In genomic region chr3:124266517-124266916, GRCh38 we compare ENCODE assay signal across 16 cellular contexts.
DNase-seq lines count a peak whose midpoint lies in the region; ATAC-seq, FAIRE-seq and TF ChIP-seq lines count a peak whose summit lies in the region.
"Had no signal": no experiment of that assay in that cellular context is flagged by ENCODE, and none has a peak within 500 bp of the region (broad histone marks: within the 10 kb centered on the region; RNA-seq: fewer than 3 reads in every experiment).

No MANE protein-coding gene starts in this region.

- no peak overlapping the region for H3K4me3 Mint-ChIP-seq in effector memory CD8-positive, alpha-beta T cell
- H3K4me3 Mint-ChIP-seq: CD4-positive, CD25-positive, alpha-beta regulatory T cell; naive thymus-derived CD8-positive, alpha-beta T cell; stimulated activated effector memory CD8-positive, alpha-beta T cell treated with anti-CD3 and anti-CD28 coated beads, Interleukin-12 subunit alpha, Interleukin-12 subunit beta, amount 100 ng/mL, for 72 hours had no signal

- FAIRE-seq in kidney (lab: Jason Lieb, UNC), result no peak
- FAIRE-seq: GM12878 had no signal

- peak; percentile 89 for DNase-seq in DMS153 treated with DMSO at 0.1 percent for 48 hours (lab: John Stamatoyannopoulos, UW; ENCODE audit: unreplicated experiment)
- peak; percentile 82 for DNase-seq in NCI-H1436 (lab: John Stamatoyannopoulos, UW)
- peak; percentile 94 to 97 for DNase-seq in SJCRH30
- peak; percentile 82 for DNase-seq in kidney
- DNase-seq in HT-29 (ENCODE audit: low spot score), result no peak
- DNase-seq in effector memory CD8-positive, alpha-beta T cell, result no peak
- DNase-seq in GM13977 (ENCODE audit: low spot score), result no peak
- DNase-seq: activated CD4-positive, alpha-beta T cell treated with anti-CD3 and anti-CD28 coated beads, Interleukin-2, amount 50 U/mL, for 1 hour; activated naive CD4-positive, alpha-beta T cell treated with anti-CD3 and anti-CD28 coated beads, Interleukin-2, amount 50 U/mL, for 16 hours; CD4-positive, CD25-positive, alpha-beta regulatory T cell; naive thymus-derived CD8-positive, alpha-beta T cell; stimulated activated CD4-positive, alpha-beta T cell treated with anti-CD3 and anti-CD28 coated beads, Interleukin-15, amount 100 ng/mL, for 24 hours had no signal

- H3K27me3 ChIP-seq in SJCRH30, result no peaks in the 10 kb centered on the region
- H3K27me3 ChIP-seq: SJSA1 had no signal

- H3K4me1 Mint-ChIP-seq in effector memory CD8-positive, alpha-beta T cell (ENCODE audit: low read depth in 2 of 2), result no peaks in the 10 kb centered on the region
- H3K4me1 Mint-ChIP-seq: CD4-positive, CD25-positive, alpha-beta regulatory T cell; naive thymus-derived CD8-positive, alpha-beta T cell; stimulated activated effector memory CD8-positive, alpha-beta T cell treated with anti-CD3 and anti-CD28 coated beads, Interleukin-12 subunit alpha, Interleukin-12 subunit beta, amount 100 ng/mL, for 72 hours had no signal

- no peak for ATAC-seq in esophagus mucosa
- no peak for ATAC-seq in effector memory CD8-positive, alpha-beta T cell (replicated peaks)
- ATAC-seq: GM12878; naive thymus-derived CD8-positive, alpha-beta T cell; stimulated activated effector memory CD8-positive, alpha-beta T cell treated with anti-CD3 and anti-CD28 coated beads, Interleukin-12 subunit alpha, Interleukin-12 subunit beta, amount 100 ng/mL, for 72 hours had no signal

- H3K9me3 ChIP-seq in SJCRH30 (replicated peaks) (no peaks in the 10 kb centered on the region), kidney (ENCODE audit: control insufficient read depth in 1 of 2, low read length in 2 of 2) (no peaks in the 10 kb centered on the region)
- H3K9me3 ChIP-seq: SJSA1 had no signal

- no peak overlapping the region for H3K27ac Mint-ChIP-seq in effector memory CD8-positive, alpha-beta T cell
- H3K27ac Mint-ChIP-seq: CD4-positive, CD25-positive, alpha-beta regulatory T cell; naive thymus-derived CD8-positive, alpha-beta T cell; stimulated activated effector memory CD8-positive, alpha-beta T cell treated with anti-CD3 and anti-CD28 coated beads, Interleukin-12 subunit alpha, Interleukin-12 subunit beta, amount 100 ng/mL, for 72 hours had no signal

- H3K4me3 ChIP-seq in SJCRH30 (no peak overlapping the region), kidney (ENCODE audit: low read length in 2 of 2) (no peak overlapping the region)
- H3K4me3 ChIP-seq: GM12878, SJSA1 had no signal

- H3K9ac ChIP-seq in kidney (ENCODE audit: low read length in 2 of 2), result no peak overlapping the region

- H3K4me1 ChIP-seq in SJCRH30, result peaks cover 35% of the 10 kb centered on the region
- H3K4me1 ChIP-seq in kidney (ENCODE audit: control insufficient read depth in 1 of 2, insufficient read depth in 1 of 2, low read depth in 1 of 2, low read length in 2 of 2), result no peaks in the 10 kb centered on the region

- in situ Hi-C loops in GM13977 (cut with MboI; ENCODE audit: low pct_unique_long_range_greater_than_20kb, low sequenced_read_pairs, unreplicated experiment), result no loop called here

- TF ChIP-seq CTCF in kidney (IDR thresholded peaks at IDR 0.05; ENCODE audit: borderline replicate concordance, extremely low read depth, insufficient read depth), result no peak
- TF ChIP-seq CTCF in GM13977 (IDR thresholded peaks at IDR 0.05; ENCODE audit: extremely low read depth, insufficient read depth, missing control alignments), result no peak

- no peaks in the 10 kb centered on the region for H3K36me3 ChIP-seq in SJCRH30
- no peaks in the 10 kb centered on the region for H3K36me3 ChIP-seq in kidney (ENCODE audit: control insufficient read depth in 1 of 2, insufficient read depth in 2 of 2, low read length in 2 of 2)

- H3K9me3 Mint-ChIP-seq in effector memory CD8-positive, alpha-beta T cell, result no peaks in the 10 kb centered on the region
- H3K9me3 Mint-ChIP-seq: CD4-positive, CD25-positive, alpha-beta regulatory T cell; naive thymus-derived CD8-positive, alpha-beta T cell; stimulated activated effector memory CD8-positive, alpha-beta T cell treated with anti-CD3 and anti-CD28 coated beads, Interleukin-12 subunit alpha, Interleukin-12 subunit beta, amount 100 ng/mL, for 72 hours had no signal

- intact Hi-C loops in kidney (cut with DNase I), result no loop called here

- H3K27ac ChIP-seq in SJCRH30 (no peak overlapping the region), kidney (ENCODE audit: low read depth in 2 of 2, low read length in 2 of 2) (no peak overlapping the region)
- H3K27ac ChIP-seq: SJSA1 had no signal

- H3K27me3 Mint-ChIP-seq in effector memory CD8-positive, alpha-beta T cell, result peaks cover 0 to 3% of the 10 kb centered on the region in 2 donors

- H3K36me3 Mint-ChIP-seq in effector memory CD8-positive, alpha-beta T cell (ENCODE audit: insufficient read depth), result peaks cover 4% of the 10 kb centered on the region
- H3K36me3 Mint-ChIP-seq: CD4-positive, CD25-positive, alpha-beta regulatory T cell; naive thymus-derived CD8-positive, alpha-beta T cell; stimulated activated effector memory CD8-positive, alpha-beta T cell treated with anti-CD3 and anti-CD28 coated beads, Interleukin-12 subunit alpha, Interleukin-12 subunit beta, amount 100 ng/mL, for 72 hours had no signal

Comparison
In these comparisons a context has a peak if more than half of its experiments do, and no peak if none do; other contexts are left out.
1. DNase-seq: peak in DMS153 treated with DMSO at 0.1 percent for 48 hours (single experiment), NCI-H1436 (single experiment), SJCRH30 (2 of 2) and kidney (single experiment); none in HT-29 (single experiment), effector memory CD8-positive, alpha-beta T cell (0 of 3) and GM13977 (single experiment).